Comparison of ENCODE assay signal across 17 cellular contexts in the genomic region with DNA sequence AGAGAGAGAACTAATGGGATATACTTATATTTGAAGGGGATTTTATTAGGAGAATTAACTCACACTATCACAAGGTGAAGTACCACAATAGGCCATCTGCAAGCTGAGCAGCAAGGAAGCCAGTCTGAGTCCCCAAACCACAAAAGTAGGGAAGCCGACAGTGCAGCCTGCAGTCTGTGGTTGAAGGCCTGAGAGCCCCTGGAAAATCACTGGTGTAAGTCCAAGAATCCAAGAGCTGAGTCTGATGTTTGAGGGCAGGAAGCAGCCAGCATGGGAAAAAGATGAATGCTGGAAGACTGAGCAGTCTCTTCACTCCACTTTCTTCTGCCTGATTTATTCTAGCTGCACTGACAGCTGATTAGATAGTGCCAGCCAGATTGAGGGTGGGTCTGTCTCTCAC.
DNase-seq lines count a peak whose midpoint lies in the region; FAIRE-seq lines count a peak whose summit lies in the region.
"Had no signal": no experiment of that assay in that cellular context is flagged by ENCODE, and none has a peak within 500 bp of the region (broad histone marks: within the 10 kb centered on the region; RNA-seq: fewer than 3 reads in every experiment).

No MANE protein-coding gene starts in this region.

- peak; percentile 55 for DNase-seq in HT1080 (ENCODE audit: low read depth)
- DNase-seq in RCC 7860 (ENCODE audit: low spot score): no peak
- DNase-seq in glomerular visceral epithelial cell (ENCODE audit: extremely low spot score): peak; percentile 62
- DNase-seq in retina: peak; percentile 56
- DNase-seq in NCI-H2196 treated with DMSO at 0.1 percent for 48 hours (lab: John Stamatoyannopoulos, UW; ENCODE audit: unreplicated experiment): no peak
- no peak for DNase-seq in activated CD4-positive, CD25-positive, alpha-beta regulatory T cell (lab: John Stamatoyannopoulos, UW)
- no peak for DNase-seq in NCI-H2227 treated with DMSO at 0.1 percent for 48 hours (lab: John Stamatoyannopoulos, UW)
- DNase-seq: AML-193; COR-L47; GF-D8; GM23248; IMR-90; NCI-H187 treated with DMSO at 0.1 percent for 48 hours; NCI-H526 treated with DMSO at 0.1 percent for 48 hours; NK-92 treated with Interleukin-12 subunit alpha and Interleukin-12 subunit beta, amount 100 ng/mL, for 24 hours; SHP77 treated with DMSO at 0.1 percent for 48 hours had no signal

- peak; percentile 62 for FAIRE-seq in RCC 7860 (lab: Jason Lieb, UNC)
- FAIRE-seq: GM12891 had no signal

Comparison
In these comparisons a context has a peak if more than half of its experiments do, and no peak if none do; other contexts are left out.
1. DNase-seq: peak in HT1080 (single experiment), glomerular visceral epithelial cell (single experiment) and retina (single experiment); none in RCC 7860 (single experiment), NCI-H2196 treated with DMSO at 0.1 percent for 48 hours (single experiment), activated CD4-positive, CD25-positive, alpha-beta regulatory T cell (0 of 4) and NCI-H2227 treated with DMSO at 0.1 percent for 48 hours (single experiment).